ENCODE assay signal across 2 cellular contexts in the genomic region with DNA sequence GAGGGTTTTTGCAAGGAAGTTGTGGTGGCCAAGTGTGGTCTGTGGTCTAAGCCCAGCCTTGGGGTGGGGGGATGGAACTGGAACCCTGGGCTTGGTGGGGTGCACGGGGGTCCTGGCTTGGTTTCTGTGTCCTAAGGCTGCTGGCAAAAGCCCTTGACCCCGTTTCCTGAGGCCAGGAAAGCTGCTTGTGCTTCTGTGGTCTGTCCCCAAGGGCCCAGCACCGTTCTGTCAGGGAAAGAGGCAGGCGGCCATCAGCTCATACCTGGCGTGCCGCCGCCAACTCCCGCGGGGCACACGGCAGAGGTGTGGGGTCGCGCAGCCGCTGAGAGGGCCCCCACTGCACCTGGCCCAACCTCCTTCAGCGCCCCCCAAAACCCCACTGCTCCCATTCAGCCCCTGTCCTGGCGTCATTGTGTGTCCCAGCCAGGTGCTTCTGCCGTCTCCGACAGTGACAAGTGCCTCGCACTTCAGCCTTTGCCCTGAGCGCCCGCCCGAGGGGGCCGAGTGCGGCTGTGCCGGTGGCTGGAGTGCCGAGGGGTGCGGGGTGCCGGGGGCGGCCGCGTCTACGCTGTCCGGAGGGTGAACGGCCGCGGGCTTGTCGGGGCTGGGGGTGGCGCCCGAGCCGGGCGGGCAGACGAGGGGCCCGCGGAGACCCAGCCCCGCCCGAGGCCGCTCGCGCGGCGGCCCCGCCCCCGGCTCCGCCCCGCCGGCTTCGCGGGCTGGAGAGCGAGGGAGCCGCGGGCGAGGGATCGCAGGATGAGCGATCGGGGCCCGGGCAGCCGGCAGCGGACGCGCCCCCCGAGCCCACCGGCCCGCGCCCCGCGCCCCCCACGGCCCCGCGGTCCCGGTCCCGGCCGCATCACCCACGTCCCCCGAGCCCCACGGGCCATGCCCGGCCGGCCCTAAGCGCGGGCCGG.
TF ChIP-seq lines count a peak whose summit lies in the region.

A gene (plus strand): TSS at position 701 of the 917 bp plus-strand sequence. CDS start 282 bp downstream, outside the sequence.

TF ChIP-seq in Ishikawa, 13 proteins besides CTCF, POLR2A, EP300 and RAD21:
- TF ChIP-seq CREB1 (IDR thresholded peaks at IDR 0.05; ENCODE audit: low read depth), result no peak
- TF ChIP-seq ZBTB7A (IDR thresholded peaks at IDR 0.05; ENCODE audit: low read depth), result 0 out of 2 replicates have a peak, but pooled peaks have one; percentile 33
TF ChIP-seq in Ishikawa: peak in this region for 1.

TF ChIP-seq in endothelial cell of umbilical vein, 7 proteins besides CTCF, POLR2A, EP300 and RAD21:
- TF ChIP-seq, protein P1, sequence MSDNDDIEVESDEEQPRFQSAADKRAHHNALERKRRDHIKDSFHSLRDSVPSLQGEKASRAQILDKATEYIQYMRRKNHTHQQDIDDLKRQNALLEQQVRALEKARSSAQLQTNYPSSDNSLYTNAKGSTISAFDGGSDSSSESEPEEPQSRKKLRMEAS (IDR thresholded peaks at IDR 0.05; ENCODE audit: insufficient read depth, insufficient read length), result no peak
- peak; percentile 60 for TF ChIP-seq POLR2AphosphoS5 (IDR thresholded peaks at IDR 0.05; ENCODE audit: insufficient read depth, low read depth, low read length)
